21 cellular contexts compared by ENCODE assay signal in genomic region chrX:48714573-48714972, GRCh38. TPM values are rescaled to one million over a fixed set of nuclear protein-coding genes. Genes with fewer than 3 reads are reported as not detected.
DNase-seq lines count a peak whose midpoint lies in the region; ATAC-seq, FAIRE-seq and TF ChIP-seq lines count a peak whose summit lies in the region.
"Had no signal": no experiment of that assay in that cellular context is flagged by ENCODE, and none has a peak within 500 bp of the region (broad histone marks: within the 10 kb centered on the region; RNA-seq: fewer than 3 reads in every experiment).

No MANE protein-coding gene starts in this region.

- H3K4me1 Mint-ChIP-seq in stimulated activated naive CD8-positive, alpha-beta T cell treated with anti-CD3 and anti-CD28 coated beads, Interleukin-15, Interleukin-2, amounts not matched to agents 100 ng/mL and 50 ng/mL, for 24 hours (ENCODE audit: low read depth): peaks cover 79% of the 10 kb centered on the region
- H3K4me1 Mint-ChIP-seq in activated T-helper 17 cell treated with anti-CD3 and anti-CD28 coated beads, Interleukin-2, amount 50 U/mL, for 72 hours: peaks cover 77% of the 10 kb centered on the region
- H3K4me1 Mint-ChIP-seq in stimulated activated naive CD8-positive, alpha-beta T cell treated with anti-CD3 and anti-CD28 coated beads, Interleukin-15, amount 100 ng/mL, for 72 hours: peaks cover 85% of the 10 kb centered on the region

- WGBS in psoas muscle, 3 donors: 65 to 78% (median 74%) methylated on average over 5 of the region's 5 CpGs

- no peak overlapping the region for H3K4me3 Mint-ChIP-seq in stimulated activated naive CD8-positive, alpha-beta T cell treated with anti-CD3 and anti-CD28 coated beads, Interleukin-15, Interleukin-2, amounts not matched to agents 100 ng/mL and 50 ng/mL, for 24 hours
- peak overlapping the region; percentile 76 for H3K4me3 Mint-ChIP-seq in activated T-helper 17 cell treated with anti-CD3 and anti-CD28 coated beads, Interleukin-2, amount 50 U/mL, for 72 hours
- peak overlapping the region; percentile 43 to 47 for H3K4me3 Mint-ChIP-seq in stimulated activated naive CD8-positive, alpha-beta T cell treated with anti-CD3 and anti-CD28 coated beads, Interleukin-15, amount 100 ng/mL, for 72 hours

- TF ChIP-seq CTCF in foreskin fibroblast (IDR thresholded peaks at IDR 0.05; ENCODE audit: low read depth, low read length) (no peak), psoas muscle (IDR thresholded peaks at IDR 0.05) (no peak)

- H3K36me3 ChIP-seq in psoas muscle (ENCODE audit: insufficient read depth in 1 of 2, low read depth in 1 of 2): no peaks in the 10 kb centered on the region

- no peaks in the 10 kb centered on the region for H3K4me1 ChIP-seq in psoas muscle

- H3K9me3 ChIP-seq in psoas muscle: no peaks in the 10 kb centered on the region

- intact Hi-C loops in psoas muscle (cut with DNase I): no loop called here

- no peak for FAIRE-seq in frontal cortex (lab: Jason Lieb, UNC)

- no peaks in the 10 kb centered on the region for H3K9me3 Mint-ChIP-seq in stimulated activated naive CD8-positive, alpha-beta T cell treated with anti-CD3 and anti-CD28 coated beads, Interleukin-15, Interleukin-2, amounts not matched to agents 100 ng/mL and 50 ng/mL, for 24 hours
- H3K9me3 Mint-ChIP-seq in activated T-helper 17 cell treated with anti-CD3 and anti-CD28 coated beads, Interleukin-2, amount 50 U/mL, for 72 hours: no peaks in the 10 kb centered on the region
- H3K9me3 Mint-ChIP-seq in stimulated activated naive CD8-positive, alpha-beta T cell treated with anti-CD3 and anti-CD28 coated beads, Interleukin-15, amount 100 ng/mL, for 72 hours: no peaks in the 10 kb centered on the region

- H3K27me3 Mint-ChIP-seq in stimulated activated naive CD8-positive, alpha-beta T cell treated with anti-CD3 and anti-CD28 coated beads, Interleukin-15, Interleukin-2, amounts not matched to agents 100 ng/mL and 50 ng/mL, for 24 hours: no peaks in the 10 kb centered on the region
- H3K27me3 Mint-ChIP-seq in activated T-helper 17 cell treated with anti-CD3 and anti-CD28 coated beads, Interleukin-2, amount 50 U/mL, for 72 hours: no peaks in the 10 kb centered on the region
- H3K27me3 Mint-ChIP-seq in stimulated activated naive CD8-positive, alpha-beta T cell treated with anti-CD3 and anti-CD28 coated beads, Interleukin-15, amount 100 ng/mL, for 72 hours: no peaks in the 10 kb centered on the region

- peaks cover 4% of the 10 kb centered on the region for H3K36me3 Mint-ChIP-seq in stimulated activated naive CD8-positive, alpha-beta T cell treated with anti-CD3 and anti-CD28 coated beads, Interleukin-15, Interleukin-2, amounts not matched to agents 100 ng/mL and 50 ng/mL, for 24 hours (ENCODE audit: low read depth)
- H3K36me3 Mint-ChIP-seq in activated T-helper 17 cell treated with anti-CD3 and anti-CD28 coated beads, Interleukin-2, amount 50 U/mL, for 72 hours (ENCODE audit: low read depth): peaks cover 13% of the 10 kb centered on the region

- no peak overlapping the region for H3K4me3 ChIP-seq in foreskin fibroblast (ENCODE audit: low read depth in 1 of 2, low read length in 2 of 2)
- no peak overlapping the region for H3K4me3 ChIP-seq in psoas muscle

- ATAC-seq in stimulated activated naive CD8-positive, alpha-beta T cell treated with anti-CD3 and anti-CD28 coated beads, Interleukin-15, Interleukin-2, amounts not matched to agents 100 U/mL and 50 U/mL, for 24 hours: no peak
- peak; percentile 29 for ATAC-seq in activated T-helper 17 cell treated with anti-CD3 and anti-CD28 coated beads, Interleukin-2, amount 50 U/mL, for 72 hours (replicated peaks)
- ATAC-seq in stimulated activated naive CD8-positive, alpha-beta T cell treated with anti-CD3 and anti-CD28 coated beads, Interleukin-15, amount 100 ng/mL, for 72 hours: no peak
- no peak for ATAC-seq in psoas muscle
- ATAC-seq: HCT116 had no signal

- H3K27ac ChIP-seq in psoas muscle: no peak overlapping the region

- no peaks in the 10 kb centered on the region for H3K27me3 ChIP-seq in psoas muscle (ENCODE audit: insufficient read depth in 3 of 3, low read length in 2 of 3)

- DNase-seq in stimulated activated naive CD8-positive, alpha-beta T cell treated with anti-CD3 and anti-CD28 coated beads, Interleukin-15, Interleukin-2, amounts not matched to agents 100 U/mL and 50 U/mL, for 24 hours: no peak
- peak; percentile 21 to 35 for DNase-seq in foreskin fibroblast
- no peak for DNase-seq in stimulated activated naive CD8-positive, alpha-beta T cell treated with anti-CD3 and anti-CD28 coated beads, Interleukin-15, amount 100 ng/mL, for 72 hours
- DNase-seq in frontal cortex (ENCODE audit: low spot score in 2 of 2): no peak
- DNase-seq in psoas muscle: no peak
- DNase-seq in NCI-H526 treated with DMSO at 0.1 percent for 48 hours (lab: John Stamatoyannopoulos, UW): no peak
- DNase-seq: activated CD4-positive, CD25-positive, alpha-beta regulatory T cell; AML-193; DMS53; hippocampal formation; MM.1S; NCI-H187 treated with DMSO at 0.1 percent for 48 hours; NCI-H446 treated with DMSO at 0.1 percent for 48 hours; occipital lobe; stimulated activated CD4-positive, alpha-beta T cell treated with anti-CD3 and anti-CD28 coated beads, Interleukin-4, amount 100 ng/mL, for 1 hour had no signal

- H3K27ac Mint-ChIP-seq in stimulated activated naive CD8-positive, alpha-beta T cell treated with anti-CD3 and anti-CD28 coated beads, Interleukin-15, Interleukin-2, amounts not matched to agents 100 ng/mL and 50 ng/mL, for 24 hours: peak overlapping the region; percentile 73
- H3K27ac Mint-ChIP-seq in activated T-helper 17 cell treated with anti-CD3 and anti-CD28 coated beads, Interleukin-2, amount 50 U/mL, for 72 hours: peak overlapping the region; percentile 91
- H3K27ac Mint-ChIP-seq in stimulated activated naive CD8-positive, alpha-beta T cell treated with anti-CD3 and anti-CD28 coated beads, Interleukin-15, amount 100 ng/mL, for 72 hours: peak overlapping the region in 1 of 2 donors; percentile 53

RNA-seq across cellular contexts. Expression of gene SUV39H1, which starts 18.0 kb away (rescaled TPM):
- 10 to 100 TPM; 24.2 to 30.5 TPM for total RNA-seq in activated T-helper 17 cell treated with anti-CD3 and anti-CD28 coated beads, Interleukin-2, amount 50 U/mL, for 72 hours
- 2.9 TPM for total RNA-seq in frontal cortex
- total RNA-seq in psoas muscle: 1 to 10 TPM; 1.9 to 3.2 (median 2.7) TPM
- 1 to 10 TPM; 2.2 to 3.6 (median 2.8) TPM for polyA plus RNA-seq in psoas muscle

RNA-seq across cellular contexts. Expression of gene WAS, which starts 31.0 kb away (rescaled TPM):
- total RNA-seq in activated T-helper 17 cell treated with anti-CD3 and anti-CD28 coated beads, Interleukin-2, amount 50 U/mL, for 72 hours: 100 to 1,000 TPM in 1 of 2 donors, 10 to 100 TPM in 1; 96.8 to 102 TPM
- 2.0 TPM for total RNA-seq in frontal cortex
- 1 to 10 TPM in 2 of 4 donors, under 1 TPM in 2; 0.85 to 2.9 (median 1.4) TPM for total RNA-seq in psoas muscle
- polyA plus RNA-seq in psoas muscle: under 1 TPM; 0.45 to 0.66 (median 0.47) TPM
- total RNA-seq: bronchial epithelial cell had no signal

RNA-seq across cellular contexts. Expression of gene GLOD5, which starts 47.0 kb away (rescaled TPM):
- not detected for total RNA-seq in activated T-helper 17 cell treated with anti-CD3 and anti-CD28 coated beads, Interleukin-2, amount 50 U/mL, for 72 hours
- total RNA-seq in frontal cortex: not detected
- not detected for total RNA-seq in psoas muscle
- not detected for polyA plus RNA-seq in psoas muscle
- total RNA-seq: bronchial epithelial cell, occipital lobe, Right ventricle myocardium inferior, sciatic nerve had no signal

Comparison
In these comparisons a context has a peak if more than half of its experiments do, and no peak if none do; other contexts are left out.
1. DNase-seq: peak in foreskin fibroblast (2 of 2); none in stimulated activated naive CD8-positive, alpha-beta T cell treated with anti-CD3 and anti-CD28 coated beads, Interleukin-15, Interleukin-2, amounts not matched to agents 100 U/mL and 50 U/mL, for 24 hours (single experiment), stimulated activated naive CD8-positive, alpha-beta T cell treated with anti-CD3 and anti-CD28 coated beads, Interleukin-15, amount 100 ng/mL, for 72 hours (0 of 2), frontal cortex (0 of 2), psoas muscle (0 of 2) and NCI-H526 treated with DMSO at 0.1 percent for 48 hours (single experiment).
2. RNA of gene WAS, which starts 31.0 kb away (total RNA-seq): 96.8 to 102 TPM in activated T-helper 17 cell treated with anti-CD3 and anti-CD28 coated beads, Interleukin-2, amount 50 U/mL, for 72 hours; 2.0 TPM in frontal cortex (single experiment) and 0.85 to 2.9 TPM in psoas muscle; every median in the first group is over 10 times any median in the second.